In genomic region chr2:25042321-25043240, GRCh38 we compare ENCODE assay signal across 8 cellular contexts. TPM values are rescaled to one million over a fixed set of nuclear protein-coding genes. Genes with fewer than 3 reads are reported as not detected.
DNase-seq lines count a peak whose midpoint lies in the region; ATAC-seq and TF ChIP-seq lines count a peak whose summit lies in the region.

No MANE protein-coding gene starts in this region.

- no peak overlapping the region for H3K27ac Mint-ChIP-seq in MCF 10A (ENCODE audit: low read depth, unreplicated experiment)

- intact Hi-C loops in MCF 10A (cut with micrococcal nuclease), result loop anchor here (5.0 kb wide), 2 partner anchors 70 to 85 kb away; partner anchors contain the start of gene DNAJC27

- TF ChIP-seq CTCF in Peyer's patch (IDR thresholded peaks at IDR 0.05), result no peak
- TF ChIP-seq CTCF in MCF 10A (IDR thresholded peaks at IDR 0.05; ENCODE audit: unreplicated experiment), result no peak

- POLR2A ChIA-PET in MCF 10A (lab: Yijun Ruan, JAX), result interaction anchor here (0.6 to 1.1 kb wide), 2 partner anchors 72 to 532 kb away, joined by 4 to 5 read pairs; no protein-coding TSS in a partner anchor

- DNase-seq in Peyer's patch (peak in 2 of 3 donors; percentile 48 to 60), MCF 10A (ENCODE audit: unreplicated experiment) (no peak), islet precursor cell (peak; percentile 73), DMS153 treated with DMSO at 0.1 percent for 48 hours (lab: John Stamatoyannopoulos, UW; ENCODE audit: unreplicated experiment) (no peak)

- no peaks in the 10 kb centered on the region for H3K36me3 Mint-ChIP-seq in MCF 10A (ENCODE audit: insufficient read depth, unreplicated experiment)

- H3K27me3 Mint-ChIP-seq in MCF 10A (ENCODE audit: insufficient read depth, unreplicated experiment), result peaks cover 37% of the 10 kb centered on the region

- H3K27ac ChIP-seq in Peyer's patch (peak overlapping the region in 3 of 4 donors; percentile 35 to 66 (median 60)), skin epidermis (peak overlapping the region in 12 of 21 experiments; percentile 1 to 72 (median 44))

- peak overlapping the region; percentile 70 for H3K4me3 Mint-ChIP-seq in MCF 10A (ENCODE audit: unreplicated experiment)

- peaks cover 5% of the 10 kb centered on the region for H3K4me1 Mint-ChIP-seq in MCF 10A (ENCODE audit: insufficient read depth, unreplicated experiment)

- peaks cover 0 to 20% (median 13%) of the 10 kb centered on the region in 4 donors for H3K4me1 ChIP-seq in Peyer's patch

- ATAC-seq in HG02852 (IDR thresholded peaks at IDR 0.05; ENCODE audit: unreplicated experiment), result peak; percentile 8
- no peak for ATAC-seq in GM18858 (IDR thresholded peaks at IDR 0.05; ENCODE audit: unreplicated experiment)

- H3K36me3 ChIP-seq in Peyer's patch, result no peaks in the 10 kb centered on the region

- H3K27me3 ChIP-seq in Peyer's patch, result no peaks in the 10 kb centered on the region

- no peak for TF ChIP-seq POLR2A in Peyer's patch (IDR thresholded peaks at IDR 0.05)

- H3K9me3 Mint-ChIP-seq in MCF 10A (ENCODE audit: unreplicated experiment), result no peaks in the 10 kb centered on the region

- BruUV-seq in MCF 10A (replicated peaks; lab: Mats Ljungman, UMichigan), result no TSS peak

- H3K4me3 ChIP-seq in GM08714 (ENCODE audit: low read length), result peak overlapping the region; percentile 58
- peak overlapping the region; percentile 61 to 96 (median 68) for H3K4me3 ChIP-seq in Peyer's patch
- peak overlapping the region; percentile 46 to 75 (median 58) for H3K4me3 ChIP-seq in skin epidermis

- no peaks in the 10 kb centered on the region for H3K9me3 ChIP-seq in Peyer's patch

- CTCF ChIA-PET in MCF 10A (lab: Yijun Ruan, JAX), result interaction anchor here (0.6 to 1.7 kb wide), 3 partner anchors 32 to 1626 kb away, joined by 3 to 4 read pairs (median 3); no protein-coding TSS in a partner anchor

RNA-seq across cellular contexts. Expression of gene EFR3B, which starts 0.7 kb away (rescaled TPM):
- 1 to 10 TPM in 1 of 4 donors, under 1 TPM in 3; 0.40 to 1.2 (median 0.65) TPM for total RNA-seq in Peyer's patch
- 0.09 and 0.10 TPM in 2 replicates for total RNA-seq in MCF 10A (2022)

Comparison
In these comparisons a context has a peak if more than half of its experiments do, and no peak if none do; other contexts are left out.
1. DNase-seq: peak in Peyer's patch (2 of 3) and islet precursor cell (single experiment); none in MCF 10A (single experiment) and DMS153 treated with DMSO at 0.1 percent for 48 hours (single experiment).
2. Peak in every context shown above with its lines, with median percentiles within 50 percentile points of each other: H3K4me3 ChIP-seq.